Comparison of ENCODE assay signal across 14 cellular contexts in the genomic region with DNA sequence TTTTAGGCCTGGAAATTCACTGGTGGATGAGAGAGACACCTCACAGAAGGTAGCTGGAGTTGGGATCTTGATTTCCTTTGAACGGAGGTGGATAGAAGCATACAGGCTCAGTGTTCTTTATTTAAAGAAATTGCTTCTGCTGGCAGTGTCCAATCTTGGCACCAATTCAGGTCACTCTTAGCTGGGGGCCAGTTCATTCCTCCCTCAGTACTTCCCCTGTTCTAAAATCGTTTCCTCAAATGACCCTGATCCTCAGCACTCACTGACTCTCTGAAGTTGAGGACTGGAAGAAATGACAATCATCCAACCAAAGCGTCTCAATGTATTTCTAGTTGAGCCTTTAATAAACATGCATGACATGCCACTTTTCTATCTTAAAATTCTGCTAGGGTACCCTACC.
"Had no signal": no experiment of that assay in that cellular context is flagged by ENCODE, and none has a peak within 500 bp of the region (broad histone marks: within the 10 kb centered on the region; RNA-seq: fewer than 3 reads in every experiment).

No MANE protein-coding gene starts in this region.

- H3K36me3 ChIP-seq: adrenal gland, stomach, upper lobe of right lung had no signal

- H3K27ac ChIP-seq: adrenal gland, stomach, upper lobe of right lung had no signal

- H3K27me3 Mint-ChIP-seq: dendritic cell treated with granulocyte-macrophage colony-stimulating factor and Interleukin-4, amounts not matched to agents 40 ng/mL and 50 ng/mL, for 4 days had no signal

- H3K27ac Mint-ChIP-seq: activated naive CD4-positive, alpha-beta T cell treated with anti-CD3 and anti-CD28 coated beads, Interleukin-2, amount 50 U/mL, for 72 hours; dendritic cell treated with granulocyte-macrophage colony-stimulating factor and Interleukin-4, amounts not matched to agents 40 ng/mL and 50 ng/mL, for 4 days; stimulated activated effector memory CD8-positive, alpha-beta T cell treated with anti-CD3 and anti-CD28 coated beads, Interleukin-12 subunit alpha, Interleukin-12 subunit beta, amount 100 ng/mL, for 72 hours; T-helper 1 cell treated with Interleukin-12 subunit alpha and Interleukin-12 subunit beta and Interleukin-4 antibody, amounts not matched to agents 30 μg/mL and 1 μg/mL, for 36 hours had no signal

- H3K4me3 Mint-ChIP-seq: dendritic cell treated with granulocyte-macrophage colony-stimulating factor and Interleukin-4, amounts not matched to agents 40 ng/mL and 50 ng/mL, for 4 days; stimulated activated effector memory CD8-positive, alpha-beta T cell treated with anti-CD3 and anti-CD28 coated beads, Interleukin-12 subunit alpha, Interleukin-12 subunit beta, amount 100 ng/mL, for 72 hours; T-helper 1 cell treated with Interleukin-12 subunit alpha and Interleukin-12 subunit beta and Interleukin-4 antibody, amounts not matched to agents 30 μg/mL and 1 μg/mL, for 36 hours had no signal

- H3K9me3 ChIP-seq: adrenal gland, stomach, upper lobe of right lung had no signal

- H3K36me3 Mint-ChIP-seq: activated naive CD4-positive, alpha-beta T cell treated with anti-CD3 and anti-CD28 coated beads, Interleukin-2, amount 50 U/mL, for 72 hours; stimulated activated effector memory CD8-positive, alpha-beta T cell treated with anti-CD3 and anti-CD28 coated beads, Interleukin-12 subunit alpha, Interleukin-12 subunit beta, amount 100 ng/mL, for 72 hours had no signal

- H3K4me1 ChIP-seq: adrenal gland, stomach, upper lobe of right lung had no signal

- ATAC-seq: activated naive CD4-positive, alpha-beta T cell treated with anti-CD3 and anti-CD28 coated beads, Interleukin-2, amount 50 U/mL, for 72 hours; esophagus mucosa; sciatic nerve; stimulated activated effector memory CD8-positive, alpha-beta T cell treated with anti-CD3 and anti-CD28 coated beads, Interleukin-12 subunit alpha, Interleukin-12 subunit beta, amount 100 ng/mL, for 72 hours; upper lobe of right lung had no signal

- H3K27me3 ChIP-seq: adrenal gland, stomach, upper lobe of right lung had no signal

- DNase-seq: activated CD4-positive, alpha-beta T cell treated with anti-CD3 and anti-CD28 coated beads, Interleukin-2, amount 50 U/mL, for 4 hours; activated gamma-delta T cell; effector CD8-positive, alpha-beta T cell; stimulated activated CD4-positive, alpha-beta T cell treated with anti-CD3 and anti-CD28 coated beads, Interleukin-4, amount 100 ng/mL, for 1 hour; stomach; upper lobe of right lung had no signal

- H3K4me2 ChIP-seq: smooth muscle cell had no signal

- H3K4me3 ChIP-seq: adrenal gland, smooth muscle cell, stomach, upper lobe of right lung had no signal

- H3K4me1 Mint-ChIP-seq: stimulated activated effector memory CD8-positive, alpha-beta T cell treated with anti-CD3 and anti-CD28 coated beads, Interleukin-12 subunit alpha, Interleukin-12 subunit beta, amount 100 ng/mL, for 72 hours had no signal
